Comparison of ENCODE assay signal across 24 cellular contexts in the genomic region with DNA sequence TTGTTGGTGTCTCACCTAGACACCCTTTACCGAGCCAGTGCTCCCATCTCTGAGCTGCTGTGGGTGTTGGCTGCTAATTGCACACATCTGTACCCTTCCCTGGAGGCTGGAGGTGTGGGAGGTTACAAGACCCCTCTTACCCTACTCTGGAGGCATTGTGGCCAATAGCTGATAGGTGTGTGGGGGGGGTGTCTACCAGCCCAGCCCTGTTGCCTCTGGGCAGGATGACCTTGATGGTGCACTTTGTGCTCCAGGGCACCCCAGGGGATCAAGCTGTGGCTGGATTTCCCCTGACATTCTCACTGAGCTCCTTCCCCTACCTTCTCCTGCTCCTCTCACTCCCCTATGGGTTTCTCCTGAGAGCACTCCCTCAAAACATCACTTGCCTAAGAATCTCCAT.
DNase-seq lines count a peak whose midpoint lies in the region; ATAC-seq and TF ChIP-seq lines count a peak whose summit lies in the region.
"Had no signal": no experiment of that assay in that cellular context is flagged by ENCODE, and none has a peak within 500 bp of the region (broad histone marks: within the 10 kb centered on the region; RNA-seq: fewer than 3 reads in every experiment).

No MANE protein-coding gene starts in this region.

- CTCF ChIA-PET in HEK293 (lab: Yijun Ruan, JAX) = no interaction called here

- in situ Hi-C loops in HAP-1 (cut with MboI; ENCODE audit: low sequenced_read_pairs) = no loop called here

- TF ChIP-seq CTCF in HEK293 (tag by site-specific recombination; IDR thresholded peaks at IDR 0.05) = no peak
- TF ChIP-seq CTCF in glutamatergic neuron (IDR thresholded peaks at IDR 0.05; ENCODE audit: partially characterized antibody, unreplicated experiment) = no peak

- peak overlapping the region; percentile 11 to 59 for H3K27ac Mint-ChIP-seq in effector memory CD8-positive, alpha-beta T cell
- peak overlapping the region; percentile 99 for H3K27ac Mint-ChIP-seq in glutamatergic neuron (ENCODE audit: unreplicated experiment)
- H3K27ac Mint-ChIP-seq: CD14-positive monocyte; CD4-positive, alpha-beta memory T cell; CD4-positive, CD25-positive, alpha-beta regulatory T cell had no signal

- H3K27me3 Mint-ChIP-seq in effector memory CD8-positive, alpha-beta T cell = peaks cover 19 to 49% of the 10 kb centered on the region in 2 donors
- H3K27me3 Mint-ChIP-seq in glutamatergic neuron (ENCODE audit: unreplicated experiment) = peaks cover 14% of the 10 kb centered on the region

- H3K4me1 ChIP-seq in HEK293 (ENCODE audit: control insufficient read depth, insufficient read depth, low read length) (no peaks in the 10 kb centered on the region), HAP-1 (no peaks in the 10 kb centered on the region)
- H3K4me1 ChIP-seq: BE2C had no signal

- H3K36me3 ChIP-seq in HEK293 (ENCODE audit: control insufficient read depth in 2 of 2, insufficient read depth in 1 of 2, low read length in 2 of 2) (no peaks in the 10 kb centered on the region), HAP-1 (replicated peaks) (no peaks in the 10 kb centered on the region)
- H3K36me3 ChIP-seq: BE2C, BLaER1 had no signal

- no peak for ATAC-seq in effector memory CD8-positive, alpha-beta T cell (replicated peaks)
- ATAC-seq: GM12878 had no signal

- H3K27ac ChIP-seq in HEK293 (ENCODE audit: extremely low read depth, low read depth, low read length) = no peak overlapping the region
- H3K27ac ChIP-seq: BLaER1 had no signal

- POLR2A ChIA-PET in HEK293 (lab: Yijun Ruan, JAX) = interaction anchor here (1.0 kb wide), 1 partner anchor 91 kb away, joined by 3 read pairs; no protein-coding TSS in a partner anchor

- H3K27me3 ChIP-seq in HAP-1 (ENCODE audit: low read depth) = peaks cover 22% of the 10 kb centered on the region
- H3K27me3 ChIP-seq: BE2C, BLaER1 had no signal

- no peak overlapping the region for H3K4me3 Mint-ChIP-seq in effector memory CD8-positive, alpha-beta T cell
- H3K4me3 Mint-ChIP-seq in glutamatergic neuron (ENCODE audit: unreplicated experiment) = peak overlapping the region; percentile 16
- H3K4me3 Mint-ChIP-seq: CD14-positive monocyte; CD4-positive, alpha-beta memory T cell; CD4-positive, CD25-positive, alpha-beta regulatory T cell; CD8-positive, alpha-beta memory T cell had no signal

- H3K9me3 Mint-ChIP-seq in effector memory CD8-positive, alpha-beta T cell = no peaks in the 10 kb centered on the region
- peaks cover 13% of the 10 kb centered on the region for H3K9me3 Mint-ChIP-seq in glutamatergic neuron (ENCODE audit: unreplicated experiment)

- no peak for DNase-seq in effector memory CD8-positive, alpha-beta T cell
- DNase-seq in glutamatergic neuron (no peak), middle frontal gyrus (ENCODE audit: extremely low spot score, low spot score) (no peak), HAP-1 (ENCODE audit: low spot score in 2 of 2) (no peak)
- DNase-seq in stimulated activated CD4-positive, alpha-beta T cell treated with anti-CD3 and anti-CD28 coated beads, Interleukin-2, amount 100 ng/mL, for 48 hours = no peak
- DNase-seq: 8988T; ACHN; BE2C; C1 segment of cervical spinal cord; CD4-positive, alpha-beta memory T cell; CD4-positive, CD25-positive, alpha-beta regulatory T cell; CD8-positive, alpha-beta memory T cell; COR-L47; DMS 273 treated with DMSO at 0.1 percent for 48 hours; DMS153; DMS53; DMS79; DND-41; EL; GDM1 had no signal

- peaks cover 0 to 2% of the 10 kb centered on the region in 2 donors for H3K4me1 Mint-ChIP-seq in effector memory CD8-positive, alpha-beta T cell (ENCODE audit: low read depth in 2 of 2)
- H3K4me1 Mint-ChIP-seq in glutamatergic neuron (ENCODE audit: low read depth, unreplicated experiment) = peaks cover 34% of the 10 kb centered on the region
- H3K4me1 Mint-ChIP-seq: CD14-positive monocyte; CD4-positive, alpha-beta memory T cell; CD4-positive, CD25-positive, alpha-beta regulatory T cell; CD8-positive, alpha-beta memory T cell had no signal

- H3K4me3 ChIP-seq in HEK293 (ENCODE audit: low read depth, low read length) (no peak overlapping the region), HAP-1 (no peak overlapping the region)
- H3K4me3 ChIP-seq: BLaER1, GM12878 had no signal

- H3K9me3 ChIP-seq in HEK293 (ENCODE audit: control insufficient read depth, insufficient read depth, low read depth, low read length) (no peaks in the 10 kb centered on the region), HAP-1 (no peaks in the 10 kb centered on the region)
- H3K9me3 ChIP-seq: BE2C had no signal

- H3K36me3 Mint-ChIP-seq in effector memory CD8-positive, alpha-beta T cell (ENCODE audit: insufficient read depth) = peaks cover 3% of the 10 kb centered on the region
- H3K36me3 Mint-ChIP-seq in glutamatergic neuron (ENCODE audit: unreplicated experiment) = no peaks in the 10 kb centered on the region
- H3K36me3 Mint-ChIP-seq: CD14-positive monocyte; CD4-positive, alpha-beta memory T cell; CD4-positive, CD25-positive, alpha-beta regulatory T cell had no signal

TF ChIP-seq in HEK293, 187 proteins besides CTCF, POLR2A, EP300 and RAD21:
- TF ChIP-seq ZNF341 (tag by site-specific recombination; IDR thresholded peaks at IDR 0.05; ENCODE audit: low read depth) (no peak), ZNF26 (tag by site-specific recombination; IDR thresholded peaks at IDR 0.05) (no peak), ZFHX2 (tag by site-specific recombination; conservative IDR thresholded peaks at IDR 0.05) (peak; percentile 23; the same call in 1 of the 2 replicates), EGR2 (tag by site-specific recombination; IDR thresholded peaks at IDR 0.05; ENCODE audit: low read depth) (peak; percentile 40; the same call in 1 of the 2 replicates)
- TF ChIP-seq, protein P1, sequence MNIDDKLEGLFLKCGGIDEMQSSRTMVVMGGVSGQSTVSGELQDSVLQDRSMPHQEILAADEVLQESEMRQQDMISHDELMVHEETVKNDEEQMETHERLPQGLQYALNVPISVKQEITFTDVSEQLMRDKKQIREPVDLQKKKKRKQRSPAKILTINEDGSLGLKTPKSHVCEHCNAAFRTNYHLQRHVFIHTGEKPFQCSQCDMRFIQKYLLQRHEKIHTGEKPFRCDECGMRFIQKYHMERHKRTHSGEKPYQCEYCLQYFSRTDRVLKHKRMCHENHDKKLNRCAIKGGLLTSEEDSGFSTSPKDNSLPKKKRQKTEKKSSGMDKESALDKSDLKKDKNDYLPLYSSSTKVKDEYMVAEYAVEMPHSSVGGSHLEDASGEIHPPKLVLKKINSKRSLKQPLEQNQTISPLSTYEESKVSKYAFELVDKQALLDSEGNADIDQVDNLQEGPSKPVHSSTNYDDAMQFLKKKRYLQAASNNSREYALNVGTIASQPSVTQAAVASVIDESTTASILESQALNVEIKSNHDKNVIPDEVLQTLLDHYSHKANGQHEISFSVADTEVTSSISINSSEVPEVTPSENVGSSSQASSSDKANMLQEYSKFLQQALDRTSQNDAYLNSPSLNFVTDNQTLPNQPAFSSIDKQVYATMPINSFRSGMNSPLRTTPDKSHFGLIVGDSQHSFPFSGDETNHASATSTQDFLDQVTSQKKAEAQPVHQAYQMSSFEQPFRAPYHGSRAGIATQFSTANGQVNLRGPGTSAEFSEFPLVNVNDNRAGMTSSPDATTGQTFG (tag by site-specific recombination; IDR thresholded peaks at IDR 0.05; ENCODE audit: borderline replicate concordance) = no peak
